Comparison of ENCODE assay signal across 33 cellular contexts in genomic region chr3:79684041-79684440, GRCh38.
"Had no signal": no experiment of that assay in that cellular context is flagged by ENCODE, and none has a peak within 500 bp of the region (broad histone marks: within the 10 kb centered on the region; RNA-seq: fewer than 3 reads in every experiment).

No MANE protein-coding gene starts in this region.

- H3K36me3 ChIP-seq: adrenal gland, ascending aorta, brain microvascular endothelial cell, breast epithelium, cardiac muscle cell had no signal

- FAIRE-seq: astrocyte, bronchial epithelial cell had no signal

- H3K4me3 ChIP-seq: adrenal gland, ascending aorta, body of pancreas, breast epithelium, cardiac muscle cell had no signal

- DNase-seq: activated effector memory CD4-positive, alpha-beta T cell treated with anti-CD3 and anti-CD28 coated beads, Interleukin-2, amount 50 U/mL, for 16 hours; activated effector memory CD4-positive, alpha-beta T cell treated with Interleukin-2 at 50 U/mL for 16 hours; activated gamma-delta T cell; activated gamma-delta T cell treated with Interleukin-2 at 50 U/mL for 16 hours; activated naive CD4-positive, alpha-beta T cell; activated naive CD4-positive, alpha-beta T cell treated with anti-CD3 and anti-CD28 coated beads for 36 hours; activated naive CD4-positive, alpha-beta T cell treated with anti-CD3 and anti-CD28 coated beads, Interleukin-2, amount 10 ng/mL, durations not matched to agents 7 days and 5 days; activated naive CD4-positive, alpha-beta T cell treated with anti-CD3 and anti-CD28 coated beads, Interleukin-2, amount 50 U/mL, for 16 hours; activated naive CD4-positive, alpha-beta T cell treated with Interleukin-2 at 50 U/mL for 16 hours; activated naive CD8-positive, alpha-beta T cell treated with anti-CD3 and anti-CD28 coated beads for 36 hours; activated naive CD8-positive, alpha-beta T cell treated with anti-CD3 and anti-CD28 coated beads, Interleukin-2, amount 10 ng/mL, durations not matched to agents 7 days and 5 days; activated naive CD8-positive, alpha-beta T cell treated with anti-CD3 and anti-CD28 coated beads, Interleukin-2, amount 50 U/mL, for 24 hours; activated T-cell treated with anti-CD3 and anti-CD28 coated beads, Interleukin-2, amount 50 U/mL, for 24 hours; activated T-cell treated with anti-CD3 and anti-CD28 coated beads, Interleukin-2, amount 50 U/mL, for 4 hours; activated T-cell treated with anti-CD3 and anti-CD28 coated beads, Interleukin-2, amount 50 U/mL, for 48 hours; activated T-cell treated with anti-CD3 and anti-CD28 coated beads, Interleukin-2, amount 50 U/mL, for 72 hours; adrenal gland; amniotic stem cell; amygdala; anterior cingulate cortex; aorta; body of pancreas; brain microvascular endothelial cell; caudate nucleus; central memory CD4-positive, alpha-beta T cell; cerebellar nuclear complex had no signal

- H3K27ac ChIP-seq: adrenal gland, ascending aorta, body of pancreas, brain microvascular endothelial cell, breast epithelium, cardiac muscle cell had no signal

- H3K9me3 ChIP-seq: adrenal gland, ascending aorta, body of pancreas, breast epithelium had no signal

- H3K27me3 ChIP-seq: adrenal gland, ascending aorta, body of pancreas, brain microvascular endothelial cell, breast epithelium, cardiac muscle cell had no signal

- ATAC-seq: activated naive CD4-positive, alpha-beta T cell treated with anti-CD3 and anti-CD28 coated beads, Interleukin-2, amount 50 U/mL, for 72 hours; activated naive CD8-positive, alpha-beta T cell treated with anti-CD3 and anti-CD28 coated beads, Interleukin-2, amount 50 U/mL, for 24 hours; activated T-cell treated with anti-CD3 and anti-CD28 coated beads, Interleukin-2, amount 50 U/mL, for 4 hours; activated T-cell treated with anti-CD3 and anti-CD28 coated beads, Interleukin-2, amount 50 U/mL, for 72 hours; activated T-helper 17 cell treated with anti-CD3 and anti-CD28 coated beads, Interleukin-2, amount 50 U/mL, for 72 hours; body of pancreas had no signal

- H3K4me1 ChIP-seq: adrenal gland, ascending aorta, body of pancreas, breast epithelium had no signal
